In the genomic region with DNA sequence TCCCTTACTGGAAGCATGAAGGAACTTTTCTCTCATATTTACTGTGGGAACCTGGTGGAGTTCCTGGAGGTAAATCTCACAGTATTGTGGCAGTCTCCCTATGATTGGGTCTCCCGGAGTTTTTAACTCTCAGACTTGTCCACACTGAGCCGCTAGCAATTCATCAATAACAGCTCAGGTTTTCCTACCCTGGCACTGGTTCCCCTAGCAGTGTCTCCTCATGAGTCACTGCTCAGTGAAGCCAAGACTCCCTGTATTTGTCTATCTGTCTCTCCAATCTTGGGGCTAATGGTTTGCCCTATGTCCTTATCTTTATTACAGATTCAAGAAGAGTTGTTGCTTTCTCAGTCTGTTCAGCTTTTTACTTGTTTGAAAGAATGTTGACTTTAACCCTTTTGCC, we compare ENCODE assay signal across 1 cellular context.
TF ChIP-seq lines count a peak whose summit lies in the region.

No MANE protein-coding gene starts in this region.

TF ChIP-seq in H1, 55 proteins besides CTCF, POLR2A, EP300 and RAD21:
- TF ChIP-seq, protein P1, sequence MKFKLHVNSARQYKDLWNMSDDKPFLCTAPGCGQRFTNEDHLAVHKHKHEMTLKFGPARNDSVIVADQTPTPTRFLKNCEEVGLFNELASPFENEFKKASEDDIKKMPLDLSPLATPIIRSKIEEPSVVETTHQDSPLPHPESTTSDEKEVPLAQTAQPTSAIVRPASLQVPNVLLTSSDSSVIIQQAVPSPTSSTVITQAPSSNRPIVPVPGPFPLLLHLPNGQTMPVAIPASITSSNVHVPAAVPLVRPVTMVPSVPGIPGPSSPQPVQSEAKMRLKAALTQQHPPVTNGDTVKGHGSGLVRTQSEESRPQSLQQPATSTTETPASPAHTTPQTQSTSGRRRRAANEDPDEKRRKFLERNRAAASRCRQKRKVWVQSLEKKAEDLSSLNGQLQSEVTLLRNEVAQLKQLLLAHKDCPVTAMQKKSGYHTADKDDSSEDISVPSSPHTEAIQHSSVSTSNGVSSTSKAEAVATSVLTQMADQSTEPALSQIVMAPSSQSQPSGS (IDR thresholded peaks at IDR 0.05; ENCODE audit: low read length): no peak
TF ChIP-seq in H1: peak in this region for 0.
